23 cellular contexts compared by ENCODE assay signal in genomic region chr11:77441409-77441808, GRCh38. TPM values are rescaled to one million over a fixed set of nuclear protein-coding genes. Genes with fewer than 3 reads are reported as not detected.
A peak's percentile ranks its signal among the peaks of the same experiment; 100 is the strongest.
DNase-seq lines count a peak whose midpoint lies in the region; ATAC-seq, FAIRE-seq and TF ChIP-seq lines count a peak whose summit lies in the region.
"Had no signal": no experiment of that assay in that cellular context is flagged by ENCODE, and none has a peak within 500 bp of the region (broad histone marks: within the 10 kb centered on the region; RNA-seq: fewer than 3 reads in every experiment).

No MANE protein-coding gene starts in this region.

- intact Hi-C loops in GM12878 (cut with micrococcal nuclease; ENCODE audit: unreplicated experiment) (no loop called here), spleen (cut with DNase I; ENCODE audit: low total_unique reads) (no loop called here)

- CTCF ChIA-PET in GM12878 (lab: Yijun Ruan, JAX) = interaction anchor here (0.6 to 3.0 kb wide), 10 partner anchors 10 to 107 kb away, joined by 3 to 22 read pairs (median 4); no protein-coding TSS in a partner anchor

- no peaks in the 10 kb centered on the region for H3K4me1 Mint-ChIP-seq in type B pancreatic cell (ENCODE audit: unreplicated experiment)

- H3K27me3 ChIP-seq in GM12878 (replicated peaks in 1 of 2; ENCODE audit: control insufficient read depth in 2 of 2, insufficient read depth in 2 of 2, low read length in 1 of 2) (no peaks in the 10 kb centered on the region), neutrophil (no peaks in the 10 kb centered on the region), spleen (replicated peaks in 1 of 7) (no peaks in the 10 kb centered on the region)
- H3K27me3 ChIP-seq: BE2C, SJCRH30 had no signal

- TF ChIP-seq RAD21 in GM12878 (IDR thresholded peaks at IDR 0.05; ENCODE audit: insufficient read depth, low read depth, low read length) = no peak

- FAIRE-seq in GM12878 (lab: Jason Lieb, UNC) = no peak
- FAIRE-seq: H54, HepG2 had no signal

- POLR2A ChIA-PET in GM12878 (lab: Charles Lee) = interaction anchor here (1.0 to 5.5 kb wide), 8 partner anchors 7 to 40 kb away, joined by 3 to 33 read pairs (median 6); no protein-coding TSS in a partner anchor

- no peak overlapping the region for H3K4me3 ChIP-seq in GM12878
- H3K4me3 ChIP-seq in neutrophil (ENCODE audit: low read depth in 1 of 2, low read length in 1 of 2) = no peak overlapping the region
- no peak overlapping the region for H3K4me3 ChIP-seq in spleen
- H3K4me3 ChIP-seq: PC-9, SJCRH30 had no signal

- BruUV-seq in GM12878 (replicated peaks; lab: Mats Ljungman, UMichigan) = no TSS peak

- no peak overlapping the region for H2AFZ ChIP-seq in GM12878 (ENCODE audit: control insufficient read depth, low read depth, low read length)
- H2AFZ ChIP-seq: PC-9 had no signal

- H3K36me3 Mint-ChIP-seq in type B pancreatic cell = no peaks in the 10 kb centered on the region
- H3K36me3 Mint-ChIP-seq: CD14-positive monocyte had no signal

- H3K79me2 ChIP-seq in GM12878 (ENCODE audit: control insufficient read depth, insufficient read depth, low read length) = peaks cover 72% of the 10 kb centered on the region

- in situ Hi-C loops in GM12878 (cut with MboI) = no loop called here

- TF ChIP-seq CTCF in GM12878 (IDR thresholded peaks at IDR 0.05 in 2 of 3, conservative IDR thresholded peaks at IDR 0.05 in 1 of 3; ENCODE audit: control insufficient read depth in 2 of 3, extremely low read depth in 1 of 3, insufficient read depth in 1 of 3, low read depth in 3 of 3, low read length in 3 of 3) (no peak), neutrophil (IDR thresholded peaks at IDR 0.05) (no peak), type B pancreatic cell (conservative IDR thresholded peaks at IDR 0.05) (no peak), spleen (IDR thresholded peaks at IDR 0.05 in 8 of 11, conservative IDR thresholded peaks at IDR 0.05 in 3 of 11) (no peak)

- H3K4me1 ChIP-seq in GM12878 (ENCODE audit: control insufficient read depth, insufficient read depth, low read length) (peaks cover 69% of the 10 kb centered on the region), neutrophil (ENCODE audit: control insufficient read depth in 1 of 2, insufficient read depth in 1 of 2, low read depth in 1 of 2, low read length in 1 of 2) (peaks cover 31 to 53% of the 10 kb centered on the region in 2 experiments), spleen (peaks cover 0 to 29% (median 16%) of the 10 kb centered on the region in 6 donors)
- H3K4me1 ChIP-seq: BE2C had no signal

- H3K36me3 ChIP-seq in GM12878 (ENCODE audit: control insufficient read depth in 2 of 2, insufficient read depth in 2 of 2, low read length in 1 of 2) = no peaks in the 10 kb centered on the region
- no peaks in the 10 kb centered on the region for H3K36me3 ChIP-seq in neutrophil
- H3K36me3 ChIP-seq in spleen = no peaks in the 10 kb centered on the region
- H3K36me3 ChIP-seq: BE2C, SJCRH30 had no signal

- TF ChIP-seq EP300 in GM12878 (IDR thresholded peaks at IDR 0.05; ENCODE audit: borderline replicate concordance in 1 of 2, control insufficient read depth in 1 of 2, low read depth in 2 of 2, low read length in 2 of 2) = no peak

- no peak overlapping the region for H3K27ac Mint-ChIP-seq in type B pancreatic cell

- ATAC-seq in GM12878 = no peak
- ATAC-seq: HepG2, Right ventricle myocardium inferior, SK-N-SH treated with all-trans-retinoic acid at 6 μM for 48 hours had no signal

- H3K27me3 Mint-ChIP-seq in type B pancreatic cell = no peaks in the 10 kb centered on the region

- no peaks in the 10 kb centered on the region for H3K9me3 Mint-ChIP-seq in type B pancreatic cell
- H3K9me3 Mint-ChIP-seq: CD14-positive monocyte had no signal

- RAD21 ChIA-PET in GM12878 (lab: Charles Lee; ENCODE audit: unreplicated experiment) = interaction anchor here (1.1 to 4.9 kb wide), 8 partner anchors 11 to 41 kb away, joined by 3 to 28 read pairs (median 6); partner anchors contain the start of gene PAK1

- WGBS in GM12878 (ENCODE audit: insufficient coverage, insufficient replicate concordance, low lambda C conversion rate, missing lambda C conversion rate) = 93% methylated on average over 1 of the region's 1 CpG
- WGBS in spleen, 5 donors = 82 to 96% (median 93%) methylated on average over 1 of the region's 1 CpG

- H3K4me2 ChIP-seq in GM12878 (ENCODE audit: control insufficient read depth, insufficient read depth) = peak overlapping the region; percentile 18; the same call in 1 of the 2 replicates
- H3K4me2 ChIP-seq: PC-9 had no signal

- no peaks in the 10 kb centered on the region for H4K20me1 ChIP-seq in GM12878 (ENCODE audit: control insufficient read depth, insufficient read depth)

- SMC1A ChIA-PET in GM12878 (lab: Charles Lee; ENCODE audit: uncharacterized antibody, unreplicated experiment) = interaction anchor here (0.9 to 4.7 kb wide), 15 partner anchors 8 to 42 kb away, joined by 3 to 28 read pairs (median 6); partner anchors contain the start of gene PAK1

- peak overlapping the region; percentile 82 for H3K27ac ChIP-seq in GM12878 (ENCODE audit: control insufficient read depth, insufficient read depth)
- peak overlapping the region; percentile 45 for H3K27ac ChIP-seq in neutrophil
- no peak overlapping the region for H3K27ac ChIP-seq in spleen
- H3K27ac ChIP-seq: 22Rv1, PC-9, SJCRH30 had no signal

- TF ChIP-seq POLR2A in GM12878 (IDR thresholded peaks at IDR 0.05; ENCODE audit: low read depth, low read length) (no peak), spleen (IDR thresholded peaks at IDR 0.05) (no peak)

- H3K9me3 ChIP-seq in GM12878 (replicated peaks; ENCODE audit: control insufficient read depth, insufficient read depth, low read length) (no peaks in the 10 kb centered on the region), neutrophil (no peaks in the 10 kb centered on the region), spleen (no peaks in the 10 kb centered on the region)
- H3K9me3 ChIP-seq: BE2C, SJCRH30 had no signal

- H3K4me3 Mint-ChIP-seq in type B pancreatic cell = no peak overlapping the region
- H3K4me3 Mint-ChIP-seq: CD14-positive monocyte had no signal

- H3K9ac ChIP-seq in GM12878 (ENCODE audit: control insufficient read depth, insufficient read depth, low read length) = no peak overlapping the region

- DNase-seq in DMS53 (lab: John Stamatoyannopoulos, UW) = peak; percentile 25
- DNase-seq in DMS53 treated with DMSO at 0.1 percent for 48 hours (lab: John Stamatoyannopoulos, UW; ENCODE audit: unreplicated experiment) = no peak
- no peak for DNase-seq in GM12878 (ENCODE audit: low read depth, low spot score)
- no peak for DNase-seq in type B pancreatic cell (ENCODE audit: extremely low spot score, unreplicated experiment)
- no peak for DNase-seq in occipital lobe (lab: John Stamatoyannopoulos, UW)
- no peak for DNase-seq in spleen
- DNase-seq: BE2C; Calu3; Karpas-422; NCI-H2029; NCI-H446 treated with DMSO at 0.1 percent for 48 hours; NCI-H526; NCI-H82; NK-92 treated with Interleukin-12 subunit alpha and Interleukin-12 subunit beta, amount 100 ng/mL, for 24 hours; PC-9; SJCRH30 had no signal

TF ChIP-seq in GM12878, 131 proteins besides CTCF, POLR2A, EP300 and RAD21 (continues in another document):
- no peak for TF ChIP-seq TCF3 (IDR thresholded peaks at IDR 0.05; ENCODE audit: borderline replicate concordance, insufficient read depth, low read depth, low read length)
- TF ChIP-seq IRF5 (IDR thresholded peaks at IDR 0.05; ENCODE audit: borderline replicate concordance) = no peak
- no peak for TF ChIP-seq ELK1 (IDR thresholded peaks at IDR 0.05; ENCODE audit: low read depth, low read length)

RNA-seq across cellular contexts. Expression of gene PAK1, which starts 32.5 kb away (rescaled TPM):
- total RNA-seq in GM12878 (2013; cell fraction: nucleolus; rRNA removed) = 246 and 249 TPM in 2 replicates
- total RNA-seq in GM12878 (2014; rRNA removed) (108 and 131 TPM in 2 replicates), GM12878 (2014; rRNA removed; fragmentation: Illumina TruSeq; extraction: Trizol) (108 and 112 TPM in 2 replicates), GM12878 (2021) (119 and 121 TPM in 2 replicates), type B pancreatic cell (ENCODE audit: low replicate concordance) (70.3 and 73.9 TPM in 2 replicates), occipital lobe (69.3 TPM), spleen (10 to 100 TPM; 31.0 to 76.5 (median 43.1) TPM)
- 52.9 TPM for polyA plus RNA-seq in GM12878 (2011; ENCODE audit: low read depth)
- polyA plus RNA-seq in GM12878 (2011; rRNA removed) (321 and 332 TPM in 2 replicates), GM12878 (2014; fragmentation: Illumina TruSeq; extraction: Trizol) (162 and 181 TPM in 2 replicates), GM12878 (2014; fragmentation: Nextera tagmentation; extraction: Ambion mirVana) (10 to 100 TPM; 43.8 to 49.4 TPM), GM12878 (2014; rRNA removed) (112 and 113 TPM in 2 replicates), GM12878 (2016; fragmentation: Nextera tagmentation; extraction: Ambion mirVana) (100 to 1,000 TPM in 1 of 2 experiments, 10 to 100 TPM in 1; 99.1 to 114 TPM), spleen (10 to 100 TPM in 2 of 3 donors, 1 to 10 TPM in 1; 9.3 to 16.4 (median 11.0) TPM)
- polyA plus RNA-seq in GM12878 (2011; cell fraction: cytosol; rRNA removed) = 214 and 249 TPM in 2 replicates
- 423 and 453 TPM in 2 replicates for polyA plus RNA-seq in GM12878 (2011; cell fraction: nucleus; rRNA removed)
- polyA plus RNA-seq in GM12878 (2012) = 85.0 and 96.2 TPM in 2 replicates
- polyA minus RNA-seq in GM12878 (2011; rRNA and poly(A)+ RNA removed) = 305 and 451 TPM in 2 replicates
- polyA minus RNA-seq in GM12878 (2011; cell fraction: cytosol; rRNA and poly(A)+ RNA removed) = 66.0 and 75.9 TPM in 2 replicates
- polyA minus RNA-seq in GM12878 (2011; cell fraction: nucleus; rRNA and poly(A)+ RNA removed) = 140 and 186 TPM in 2 replicates

Comparison
In these comparisons a context has a peak if more than half of its experiments do, and no peak if none do; other contexts are left out.
1. H3K27ac ChIP-seq: peak in GM12878 (single experiment) and neutrophil (single experiment); none in spleen (0 of 8).